12 cellular contexts compared by ENCODE assay signal in the genomic region with DNA sequence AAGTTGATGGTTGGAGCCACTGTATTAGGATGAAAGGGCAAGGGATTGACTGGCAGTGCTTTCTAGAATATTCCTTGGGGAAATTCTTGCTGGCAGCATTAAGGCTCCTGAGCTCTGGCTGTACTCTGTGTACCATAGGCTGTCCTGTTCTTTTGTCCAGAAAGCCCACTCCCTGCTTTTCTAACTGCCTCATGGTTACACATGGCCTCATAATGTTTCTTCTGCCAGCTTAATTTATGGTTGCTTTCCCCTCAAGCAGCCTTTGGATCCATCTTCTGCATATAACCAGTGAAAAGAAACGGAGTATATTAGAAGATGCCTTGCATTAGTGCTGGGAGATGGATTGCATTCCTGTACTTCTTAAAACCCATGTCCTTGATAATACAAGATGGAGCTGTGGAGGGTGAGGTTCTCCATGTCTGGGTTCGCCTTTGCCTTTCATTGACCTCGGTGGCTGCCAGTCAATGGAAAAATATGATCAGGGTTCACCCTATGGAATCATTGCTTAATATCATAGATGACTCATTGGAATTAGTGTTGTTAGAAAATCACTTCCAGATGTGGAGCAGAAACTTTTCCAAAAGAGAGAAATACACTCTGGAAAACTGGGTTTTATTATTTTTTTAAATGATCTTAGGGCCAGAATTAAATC. TPM values are rescaled to one million over a fixed set of nuclear protein-coding genes. Genes with fewer than 3 reads are reported as not detected.
DNase-seq lines count a peak whose midpoint lies in the region; ATAC-seq and TF ChIP-seq lines count a peak whose summit lies in the region.
"Had no signal": no experiment of that assay in that cellular context is flagged by ENCODE, and none has a peak within 500 bp of the region (broad histone marks: within the 10 kb centered on the region; RNA-seq: fewer than 3 reads in every experiment).

No MANE protein-coding gene starts in this region.

- H3K36me3 ChIP-seq in gastrocnemius medialis = no peaks in the 10 kb centered on the region
- H3K36me3 ChIP-seq in GM23338 (ENCODE audit: insufficient read depth) = no peaks in the 10 kb centered on the region

- in situ Hi-C loops in gastrocnemius medialis (cut with MboI; ENCODE audit: low sequenced_read_pairs in 4 of 4) = no loop called here

- H3K9me3 ChIP-seq in gastrocnemius medialis = no peaks in the 10 kb centered on the region

- H3K4me3 ChIP-seq in fibroblast of pulmonary artery (replicated peaks; ENCODE audit: low read depth, low read length) (no peak overlapping the region), gastrocnemius medialis (no peak overlapping the region), GM23338 (no peak overlapping the region)

- DNase-seq in EL = peak; percentile 80
- DNase-seq in fibroblast of pulmonary artery (ENCODE audit: low read depth) = peak; percentile 63
- no peak for DNase-seq in gastrocnemius medialis
- no peak for DNase-seq in GM23338 (ENCODE audit: low spot score)
- DNase-seq in endothelial cell (ENCODE audit: low spot score) = no peak
- no peak for DNase-seq in effector CD4-positive, alpha-beta T cell
- DNase-seq: activated naive CD8-positive, alpha-beta T cell treated with anti-CD3 and anti-CD28 coated beads, Interleukin-2, amount 10 ng/mL, durations not matched to agents 7 days and 5 days; DND-41; NCI-H524 treated with DMSO at 0.1 percent for 48 hours; nucleus accumbens had no signal

- H3K4me3 Mint-ChIP-seq in GM23338 = no peak overlapping the region
- H3K4me3 Mint-ChIP-seq in endothelial cell (ENCODE audit: unreplicated experiment) = no peak overlapping the region
- H3K4me3 Mint-ChIP-seq: activated naive CD8-positive, alpha-beta T cell treated with anti-CD3 and anti-CD28 coated beads, Interleukin-2, amount 10 ng/mL, durations not matched to agents 7 days and 5 days had no signal

- no peaks in the 10 kb centered on the region for H3K79me2 ChIP-seq in GM23338 (replicated peaks; ENCODE audit: insufficient read depth)

- H3K36me3 Mint-ChIP-seq in GM23338 (ENCODE audit: low read depth) = no peaks in the 10 kb centered on the region; the same call in 2 of the 3 replicates
- no peaks in the 10 kb centered on the region for H3K36me3 Mint-ChIP-seq in endothelial cell (ENCODE audit: low read depth, unreplicated experiment)

- TF ChIP-seq POLR2A in gastrocnemius medialis (IDR thresholded peaks at IDR 0.05) = no peak

- H3K4me1 Mint-ChIP-seq in GM23338 = peaks cover 5% of the 10 kb centered on the region
- peaks cover 4% of the 10 kb centered on the region for H3K4me1 Mint-ChIP-seq in endothelial cell (ENCODE audit: unreplicated experiment)

- no peaks in the 10 kb centered on the region for H3K27me3 ChIP-seq in gastrocnemius medialis
- H3K27me3 ChIP-seq in GM23338 (ENCODE audit: insufficient read depth) = no peaks in the 10 kb centered on the region

- no peaks in the 10 kb centered on the region for H3K9me3 Mint-ChIP-seq in GM23338
- no peaks in the 10 kb centered on the region for H3K9me3 Mint-ChIP-seq in endothelial cell (ENCODE audit: unreplicated experiment)
- H3K9me3 Mint-ChIP-seq: activated naive CD8-positive, alpha-beta T cell treated with anti-CD3 and anti-CD28 coated beads, Interleukin-2, amount 10 ng/mL, durations not matched to agents 7 days and 5 days had no signal

- no peak overlapping the region for H3K4me2 ChIP-seq in GM23338

- no peaks in the 10 kb centered on the region for H3K9me2 ChIP-seq in GM23338 (ENCODE audit: insufficient read depth)

- H3K27ac ChIP-seq in gastrocnemius medialis (peak overlapping the region; percentile 6 to 58 (median 41)), GM23338 (ENCODE audit: low read depth) (no peak overlapping the region)

- TF ChIP-seq CTCF in fibroblast of pulmonary artery (IDR thresholded peaks at IDR 0.05; ENCODE audit: low read length, missing control alignments) = no peak
- no peak for TF ChIP-seq CTCF in gastrocnemius medialis (IDR thresholded peaks at IDR 0.05 in 4 of 5, conservative IDR thresholded peaks at IDR 0.05 in 1 of 5)
- no peak for TF ChIP-seq CTCF in GM23338 (conservative IDR thresholded peaks at IDR 0.05; ENCODE audit: low read depth in 2 of 2)
- TF ChIP-seq CTCF in endothelial cell (IDR thresholded peaks at IDR 0.05; ENCODE audit: unreplicated experiment) = no peak

- no peak overlapping the region for H2AFZ ChIP-seq in GM23338

- H4K20me1 ChIP-seq in GM23338 (replicated peaks; ENCODE audit: insufficient read depth) = no peaks in the 10 kb centered on the region

- H3K27me3 Mint-ChIP-seq in GM23338 (ENCODE audit: insufficient read depth, low read depth, poor library complexity) (peaks cover 2% of the 10 kb centered on the region), endothelial cell (ENCODE audit: unreplicated experiment) (no peaks in the 10 kb centered on the region)
- H3K27me3 Mint-ChIP-seq: activated naive CD8-positive, alpha-beta T cell treated with anti-CD3 and anti-CD28 coated beads, Interleukin-2, amount 10 ng/mL, durations not matched to agents 7 days and 5 days had no signal

- H3K27ac Mint-ChIP-seq in GM23338 (no peak overlapping the region), endothelial cell (ENCODE audit: unreplicated experiment) (no peak overlapping the region)
- H3K27ac Mint-ChIP-seq: activated naive CD8-positive, alpha-beta T cell treated with anti-CD3 and anti-CD28 coated beads, Interleukin-2, amount 10 ng/mL, durations not matched to agents 7 days and 5 days had no signal

- H3K4me1 ChIP-seq in gastrocnemius medialis (no peaks in the 10 kb centered on the region), GM23338 (ENCODE audit: insufficient read depth) (no peaks in the 10 kb centered on the region)

- intact Hi-C loops in gastrocnemius medialis (cut with DNase I; ENCODE audit: low total_unique reads) = no loop called here

- no peaks in the 10 kb centered on the region for H3F3A ChIP-seq in GM23338 (replicated peaks; ENCODE audit: low read depth)

- ATAC-seq in SK-N-SH treated with all-trans-retinoic acid at 6 μM for 48 hours (peak; percentile 67), gastrocnemius medialis (no peak), GM23338 (no peak), HG02884 (IDR thresholded peaks at IDR 0.05; ENCODE audit: unreplicated experiment) (no peak)

TF ChIP-seq in SK-N-SH treated with all-trans-retinoic acid at 6 μM for 48 hours, 23 proteins besides CTCF, POLR2A, EP300 and RAD21:
- no peak for TF ChIP-seq ZFP3 (CRISPR knock-in tag; IDR thresholded peaks at IDR 0.05)

TF ChIP-seq in GM23338, 12 proteins besides CTCF, POLR2A, EP300 and RAD21:
- no peak for TF ChIP-seq JUNB (IDR thresholded peaks at IDR 0.05; ENCODE audit: unreplicated experiment)

RNA-seq across cellular contexts. Expression of gene DOCK11, which starts 24.7 kb away (rescaled TPM):
- 1 to 10 TPM; 2.3 to 5.7 (median 3.2) TPM for total RNA-seq in gastrocnemius medialis
- total RNA-seq in GM23338 (2014; rRNA removed; shearing (Covaris generic)) = 12.3 and 14.6 TPM in 2 replicates
- polyA plus RNA-seq in GM23338 (2016; fragmentation: Nextera tagmentation; extraction: Ambion mirVana) = 5.4 and 6.0 TPM in 2 replicates
- total RNA-seq in endothelial cell (ENCODE audit: unreplicated experiment) = 10.9 TPM

Comparison
In these comparisons a context has a peak if more than half of its experiments do, and no peak if none do; other contexts are left out.
1. DNase-seq: peak in EL (single experiment) and fibroblast of pulmonary artery (single experiment); none in gastrocnemius medialis (0 of 2), GM23338 (single experiment), endothelial cell (single experiment) and effector CD4-positive, alpha-beta T cell (single experiment).